ENCODE assay signal across 14 cellular contexts in the genomic region with DNA sequence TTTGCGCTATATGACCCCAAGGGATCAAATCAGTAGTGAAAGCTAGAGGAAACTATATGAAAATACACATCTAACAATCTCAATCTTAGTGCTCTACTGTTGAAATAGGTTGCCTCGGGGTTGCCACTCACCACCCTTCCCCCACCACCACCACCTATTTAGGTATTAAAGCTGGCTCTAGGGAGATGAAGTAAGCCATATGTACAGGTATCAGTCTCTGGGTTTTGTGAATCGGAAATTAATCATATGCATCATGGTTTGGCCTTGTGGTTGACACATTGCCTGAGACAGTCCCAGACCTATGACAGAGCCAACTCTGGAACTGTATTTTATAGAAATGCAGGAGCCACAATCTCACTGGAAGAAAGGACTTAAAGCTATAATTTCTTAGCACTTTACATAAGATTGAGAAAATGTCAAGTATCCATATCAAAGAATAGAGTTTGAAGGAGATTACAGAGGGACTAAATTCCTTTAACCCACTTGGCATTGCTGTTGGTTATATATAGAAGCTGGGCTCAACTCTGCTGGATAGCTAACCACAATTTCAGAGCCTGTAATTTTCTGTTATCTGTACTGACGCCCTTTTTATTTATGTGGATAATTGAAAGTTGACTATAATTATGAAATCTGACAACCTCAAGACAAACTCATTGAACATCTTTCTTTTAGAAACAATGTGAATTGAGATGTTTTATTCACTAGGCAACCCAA. TPM values are rescaled to one million over a fixed set of nuclear protein-coding genes. Genes with fewer than 3 reads are reported as not detected.
DNase-seq lines count a peak whose midpoint lies in the region; ATAC-seq and TF ChIP-seq lines count a peak whose summit lies in the region.
"Had no signal": no experiment of that assay in that cellular context is flagged by ENCODE, and none has a peak within 500 bp of the region (broad histone marks: within the 10 kb centered on the region; RNA-seq: fewer than 3 reads in every experiment).

No MANE protein-coding gene starts in this region.

- H3K4me1 Mint-ChIP-seq in memory B cell (peaks cover 28% of the 10 kb centered on the region), natural killer cell (no peaks in the 10 kb centered on the region)

- TF ChIP-seq POLR2A in ovary (IDR thresholded peaks at IDR 0.05): no peak

- H3K27me3 ChIP-seq in Loucy (ENCODE audit: insufficient read depth, low read length, poor library complexity, severe bottlenecking) (no peaks in the 10 kb centered on the region), SK-N-SH (ENCODE audit: insufficient read depth) (no peaks in the 10 kb centered on the region), ovary (no peaks in the 10 kb centered on the region)
- H3K27me3 ChIP-seq: tibial nerve had no signal

- H3K4me1 ChIP-seq in Loucy (ENCODE audit: insufficient read depth, low read length, poor library complexity, severe bottlenecking) (peaks cover 29% of the 10 kb centered on the region), SK-N-SH (ENCODE audit: control insufficient read depth in 1 of 2, insufficient read depth in 2 of 2, low read depth in 1 of 2, low read length in 1 of 2) (0 out of 4 replicates have a peak, but pooled peaks cover 0 to 5% of the 10 kb centered on the region in 2 experiments), ovary (ENCODE audit: insufficient read depth) (no peaks in the 10 kb centered on the region)

- H3K4me2 ChIP-seq in Loucy (ENCODE audit: low read depth, low read length, poor library complexity, severe bottlenecking) (no peak overlapping the region), SK-N-SH (no peak overlapping the region)

- CTCF ChIA-PET in SK-N-SH (lab: Yijun Ruan, JAX): no interaction called here

- H3K9ac ChIP-seq in Loucy (ENCODE audit: low read depth, low read length, poor library complexity, severe bottlenecking) (no peak overlapping the region), SK-N-SH (no peak overlapping the region)

- no peaks in the 10 kb centered on the region for H3K36me3 ChIP-seq in Loucy (ENCODE audit: insufficient read depth, low read length)
- no peaks in the 10 kb centered on the region for H3K36me3 ChIP-seq in SK-N-SH (replicated peaks in 1 of 2; ENCODE audit: control insufficient read depth in 1 of 2, insufficient read depth in 2 of 2, low read length in 1 of 2)
- no peaks in the 10 kb centered on the region for H3K36me3 ChIP-seq in ovary
- H3K36me3 ChIP-seq: tibial nerve had no signal

- WGBS in SK-N-SH (ENCODE audit: low lambda C conversion rate): 88% methylated on average over 4 of the region's 4 CpGs
- 75 to 80% (median 78%) methylated on average over 4 of the region's 4 CpGs for WGBS in ovary, 3 donors

- H3K9me3 Mint-ChIP-seq in memory B cell: no peaks in the 10 kb centered on the region
- H3K9me3 Mint-ChIP-seq in natural killer cell: no peaks in the 10 kb centered on the region
- H3K9me3 Mint-ChIP-seq: natural killer cell treated with Interleukin-12 subunit alpha and Interleukin-12 subunit beta and Interleukin-15 and Interleukin-18, amount 100 ng/mL, for 72 hours had no signal

- no peaks in the 10 kb centered on the region for H3K27me3 Mint-ChIP-seq in memory B cell
- no peaks in the 10 kb centered on the region for H3K27me3 Mint-ChIP-seq in natural killer cell (ENCODE audit: low read depth in 2 of 2)

- H3K36me3 Mint-ChIP-seq in memory B cell: no peaks in the 10 kb centered on the region
- no peaks in the 10 kb centered on the region for H3K36me3 Mint-ChIP-seq in natural killer cell
- H3K36me3 Mint-ChIP-seq: natural killer cell treated with Interleukin-12 subunit alpha and Interleukin-12 subunit beta and Interleukin-15 and Interleukin-18, amount 100 ng/mL, for 72 hours had no signal

- intact Hi-C loops in natural killer cell (cut with micrococcal nuclease) (loop anchor here (2.0 kb wide), 1 partner anchor 29 kb away; no protein-coding TSS in a partner anchor), ovary (cut with DNase I) (no loop called here)

- H3K79me2 ChIP-seq in Loucy (ENCODE audit: insufficient read depth, low read length) (no peaks in the 10 kb centered on the region), SK-N-SH (ENCODE audit: insufficient read depth) (no peaks in the 10 kb centered on the region)

- H2AFZ ChIP-seq in Loucy (ENCODE audit: low read length) (peak overlapping the region; percentile 7; the same call in 1 of the 2 replicates), SK-N-SH (ENCODE audit: low read depth) (no peak overlapping the region)

- TF ChIP-seq EP300 in SK-N-SH (IDR thresholded peaks at IDR 0.05; ENCODE audit: borderline replicate concordance in 1 of 2, low read depth in 1 of 2, low read length in 1 of 2): no peak
- TF ChIP-seq EP300 in ovary (IDR thresholded peaks at IDR 0.05): no peak

- H4K20me1 ChIP-seq in Loucy (ENCODE audit: insufficient read depth, low read length, poor library complexity, severe bottlenecking) (no peaks in the 10 kb centered on the region), SK-N-SH (ENCODE audit: insufficient read depth) (no peaks in the 10 kb centered on the region)

- ATAC-seq in GM18858 (IDR thresholded peaks at IDR 0.05; ENCODE audit: unreplicated experiment) (peak; percentile 32), GM21825 (IDR thresholded peaks at IDR 0.05; ENCODE audit: unreplicated experiment) (peak; percentile 30), memory B cell (ENCODE audit: low read depth) (no peak), natural killer cell (no peak)
- ATAC-seq: natural killer cell treated with Interleukin-12 subunit alpha and Interleukin-12 subunit beta and Interleukin-15 and Interleukin-18, amount 100 ng/mL, for 72 hours; Panc1 had no signal

- peak overlapping the region; percentile 98 for H3K27ac Mint-ChIP-seq in memory B cell
- no peak overlapping the region for H3K27ac Mint-ChIP-seq in natural killer cell
- H3K27ac Mint-ChIP-seq: natural killer cell treated with Interleukin-12 subunit alpha and Interleukin-12 subunit beta and Interleukin-15 and Interleukin-18, amount 100 ng/mL, for 72 hours had no signal

- H3K4me3 ChIP-seq in Loucy (ENCODE audit: low read length, poor library complexity, severe bottlenecking) (no peak overlapping the region), SK-N-SH (ENCODE audit: low read depth in 2 of 2, low read length in 1 of 2) (no peak overlapping the region), ovary (no peak overlapping the region)
- H3K4me3 ChIP-seq: tibial nerve had no signal

- no peak for TF ChIP-seq RAD21 in SK-N-SH (IDR thresholded peaks at IDR 0.05; ENCODE audit: low read length)

- H3K9me2 ChIP-seq in Loucy (replicated peaks; ENCODE audit: low read depth, low read length): no peaks in the 10 kb centered on the region
- no peaks in the 10 kb centered on the region for H3K9me2 ChIP-seq in SK-N-SH

- POLR2A ChIA-PET in SK-N-SH (lab: Yijun Ruan, JAX): no interaction called here

- H3K27ac ChIP-seq in SK-N-SH (ENCODE audit: low read depth in 2 of 2, low read length in 1 of 2) (no peak overlapping the region), ovary (no peak overlapping the region)
- H3K27ac ChIP-seq: tibial nerve had no signal

- H3K4me3 Mint-ChIP-seq in memory B cell (peak overlapping the region; percentile 0), natural killer cell (no peak overlapping the region)
- H3K4me3 Mint-ChIP-seq: natural killer cell treated with Interleukin-12 subunit alpha and Interleukin-12 subunit beta and Interleukin-15 and Interleukin-18, amount 100 ng/mL, for 72 hours had no signal

- TF ChIP-seq CTCF in Loucy (conservative IDR thresholded peaks at IDR 0.05; ENCODE audit: low read length): no peak
- no peak for TF ChIP-seq CTCF in SK-N-SH (IDR thresholded peaks at IDR 0.05)
- TF ChIP-seq CTCF in natural killer cell (IDR thresholded peaks at IDR 0.05): no peak
- no peak for TF ChIP-seq CTCF in ovary (IDR thresholded peaks at IDR 0.05)

- H3K9me3 ChIP-seq in Loucy (ENCODE audit: insufficient read depth, low read depth, low read length): no peaks in the 10 kb centered on the region
- H3K9me3 ChIP-seq in SK-N-SH: no peaks in the 10 kb centered on the region
- no peaks in the 10 kb centered on the region for H3K9me3 ChIP-seq in ovary
- H3K9me3 ChIP-seq: tibial nerve had no signal

- DNase-seq in memory B cell (ENCODE audit: low spot score in 2 of 2) (no peak), SK-N-SH (no peak), natural killer cell (no peak), ovary (no peak), amniotic stem cell (lab: John Stamatoyannopoulos, UW) (no peak)
- DNase-seq: activated CD4-positive, CD25-positive, alpha-beta regulatory T cell; activated naive CD4-positive, alpha-beta T cell; NCI-H1092 treated with DMSO at 0.1 percent for 48 hours had no signal

- no peaks in the 10 kb centered on the region for H3F3A ChIP-seq in Loucy (ENCODE audit: low read depth)
- H3F3A ChIP-seq in SK-N-SH (replicated peaks; ENCODE audit: insufficient read depth): no peaks in the 10 kb centered on the region

TF ChIP-seq in SK-N-SH, 30 proteins besides CTCF, POLR2A, EP300 and RAD21 (continues in another document):
- TF ChIP-seq EZH2phosphoT487 (IDR thresholded peaks at IDR 0.05; ENCODE audit: borderline replicate concordance, low read depth): no peak
- TF ChIP-seq FOSL2 (IDR thresholded peaks at IDR 0.05; ENCODE audit: borderline replicate concordance, low read depth): no peak
- TF ChIP-seq FOXJ3 (CRISPR knock-in tag; IDR thresholded peaks at IDR 0.05): no peak
- no peak for TF ChIP-seq TAF1 (IDR thresholded peaks at IDR 0.05; ENCODE audit: borderline replicate concordance, low read depth, low read length)
- no peak for TF ChIP-seq MEF2A (IDR thresholded peaks at IDR 0.05; ENCODE audit: borderline replicate concordance, low read depth)

RNA-seq across cellular contexts. Expression of a gene that starts 26.7 kb away (rescaled TPM):
- 7.2 and 10.0 TPM in 2 replicates for polyA plus RNA-seq in SK-N-SH (2012; rRNA removed)
- 8.6 and 8.9 TPM in 2 replicates for polyA plus RNA-seq in SK-N-SH (2012; cell fraction: cytosol; rRNA removed)
- 10.7 and 22.6 TPM in 2 replicates for polyA plus RNA-seq in SK-N-SH (2012; cell fraction: nucleus; rRNA removed)
- total RNA-seq in natural killer cell: 10 to 100 TPM; 10.1 to 13.5 (median 11.7) TPM
- total RNA-seq in ovary: 10 to 100 TPM; 15.7 to 57.3 (median 27.9) TPM
- polyA plus RNA-seq in ovary: 10 to 100 TPM in 1 of 2 donors, 1 to 10 TPM in 1; 4.8 to 20.4 TPM

Comparison
In these comparisons a context has a peak if more than half of its experiments do, and no peak if none do; other contexts are left out.
1. ATAC-seq: peak in GM18858 (single experiment) and GM21825 (single experiment); none in memory B cell (single experiment) and natural killer cell (0 of 3).